ENCODE assay signal across 10 cellular contexts in genomic region chr9:129696803-129697110, GRCh38. TPM values are rescaled to one million over a fixed set of nuclear protein-coding genes. Genes with fewer than 3 reads are reported as not detected.
DNase-seq lines count a peak whose midpoint lies in the region; ATAC-seq, FAIRE-seq and TF ChIP-seq lines count a peak whose summit lies in the region.
"Had no signal": no experiment of that assay in that cellular context is flagged by ENCODE, and none has a peak within 500 bp of the region (broad histone marks: within the 10 kb centered on the region; RNA-seq: fewer than 3 reads in every experiment).

No MANE protein-coding gene starts in this region.

- H3K9me3 Mint-ChIP-seq in osteocyte (ENCODE audit: unreplicated experiment): no peaks in the 10 kb centered on the region
- H3K9me3 Mint-ChIP-seq: naive B cell had no signal

- no peak for TF ChIP-seq POLR2A in endothelial cell of umbilical vein (IDR thresholded peaks at IDR 0.05; ENCODE audit: low read depth, low read length)

- H3K36me3 ChIP-seq in PC-9 (ENCODE audit: low read depth) (no peaks in the 10 kb centered on the region), endothelial cell of umbilical vein (ENCODE audit: control insufficient read depth in 2 of 2, extremely low read depth in 1 of 2, insufficient read depth in 2 of 2, low read length in 2 of 2) (no peaks in the 10 kb centered on the region)

- peaks cover 25% of the 10 kb centered on the region for H3K4me1 Mint-ChIP-seq in osteocyte (ENCODE audit: unreplicated experiment)

- H3K27ac ChIP-seq in PC-9 (no peak overlapping the region), endothelial cell of umbilical vein (ENCODE audit: insufficient read depth, low read depth, low read length) (no peak overlapping the region)

- no peak for ATAC-seq in HG02852 (IDR thresholded peaks at IDR 0.05; ENCODE audit: unreplicated experiment)

- CTCF ChIA-PET in PC-9 (lab: Charles Lee) (interaction anchor here (0.5 to 1.1 kb wide), 2 partner anchors 36 to 50 kb away, joined by 3 to 5 read pairs; no protein-coding TSS in a partner anchor), endothelial cell of umbilical vein (lab: Charles Lee) (interaction anchor here (0.7 to 2.1 kb wide), 3 partner anchors 15 to 54 kb away, joined by 3 to 4 read pairs (median 3); no protein-coding TSS in a partner anchor)

- BruUV-seq in PC-9 (replicated peaks; lab: Mats Ljungman, UMichigan) (no TSS peak), endothelial cell of umbilical vein (replicated peaks; lab: Mats Ljungman, UMichigan) (no TSS peak)

- H3K9ac ChIP-seq in endothelial cell of umbilical vein (replicated peaks; ENCODE audit: extremely low read depth, insufficient read depth, low read length): no peak overlapping the region

- peak overlapping the region; percentile 70 for H3K4me3 Mint-ChIP-seq in osteocyte (ENCODE audit: unreplicated experiment)

- H3K4me1 ChIP-seq in PC-9 (replicated peaks; ENCODE audit: insufficient read depth) (peaks cover 4% of the 10 kb centered on the region; the same call in 1 of the 2 replicates), endothelial cell of umbilical vein (ENCODE audit: control insufficient read depth, extremely low read depth, insufficient read depth, low read length) (peaks cover 5% of the 10 kb centered on the region)

- no peak for DNase-seq in AG09309 (ENCODE audit: low read depth)
- no peak for DNase-seq in PC-9
- DNase-seq in endothelial cell of umbilical vein (ENCODE audit: low read depth, low spot score): no peak
- no peak for DNase-seq in osteocyte (ENCODE audit: extremely low spot score, unreplicated experiment)
- DNase-seq in CD1c-positive myeloid dendritic cell (ENCODE audit: extremely low spot score): no peak
- DNase-seq in NCI-H2107 treated with DMSO at 0.1 percent for 48 hours (lab: John Stamatoyannopoulos, UW; ENCODE audit: unreplicated experiment): no peak
- no peak for DNase-seq in cortex of kidney (lab: John Stamatoyannopoulos, UW)
- DNase-seq: effector memory CD4-positive, alpha-beta T cell; naive B cell had no signal

- H3K4me2 ChIP-seq in PC-9 (peak overlapping the region; percentile 96), endothelial cell of umbilical vein (ENCODE audit: insufficient read depth, low read length) (peak overlapping the region; percentile 7)

- H3K27me3 ChIP-seq in PC-9 (ENCODE audit: insufficient read depth, low read depth) (peaks cover 8% of the 10 kb centered on the region; the same call in 1 of the 2 replicates), endothelial cell of umbilical vein (ENCODE audit: control insufficient read depth in 2 of 2, insufficient read depth in 2 of 2, low read length in 2 of 2) (peaks cover 8 to 14% of the 10 kb centered on the region in 2 experiments)

- H3K36me3 Mint-ChIP-seq in osteocyte (ENCODE audit: unreplicated experiment): no peaks in the 10 kb centered on the region

- H3K9me2 ChIP-seq in PC-9 (ENCODE audit: insufficient read depth): no peaks in the 10 kb centered on the region

- POLR2A ChIA-PET in PC-9 (lab: Charles Lee; ENCODE audit: unreplicated experiment) (interaction anchor here (0.6 kb wide), 1 partner anchor 36 kb away, joined by 6 read pairs; no protein-coding TSS in a partner anchor), endothelial cell of umbilical vein (lab: Charles Lee) (no interaction called here)

- H2AFZ ChIP-seq in PC-9 (peak overlapping the region; percentile 83; the same call in 1 of the 2 replicates), endothelial cell of umbilical vein (ENCODE audit: low read depth, low read length) (peak overlapping the region; percentile 48)

- H3F3A ChIP-seq in PC-9 (ENCODE audit: insufficient read depth, low read depth): no peaks in the 10 kb centered on the region

- no peaks in the 10 kb centered on the region for H3K9me1 ChIP-seq in endothelial cell of umbilical vein (replicated peaks; ENCODE audit: control insufficient read depth, extremely low read depth, insufficient read depth, low read length)

- intact Hi-C loops in PC-9 (cut with micrococcal nuclease; ENCODE audit: unreplicated experiment) (no loop called here), endothelial cell of umbilical vein (cut with micrococcal nuclease) (loop anchor here (5.0 kb wide), 1 partner anchor 44 kb away; no protein-coding TSS in a partner anchor)

- no peaks in the 10 kb centered on the region for H3K27me3 Mint-ChIP-seq in osteocyte (ENCODE audit: unreplicated experiment)

- H4K20me1 ChIP-seq in PC-9 (ENCODE audit: insufficient read depth) (no peaks in the 10 kb centered on the region), endothelial cell of umbilical vein (replicated peaks; ENCODE audit: control insufficient read depth, extremely low read depth, insufficient read depth, low read length) (no peaks in the 10 kb centered on the region)

- H3K9me3 ChIP-seq in PC-9 (ENCODE audit: insufficient read depth, low read depth): no peaks in the 10 kb centered on the region
- H3K9me3 ChIP-seq in endothelial cell of umbilical vein (replicated peaks; ENCODE audit: control insufficient read depth, insufficient read depth, low read length): no peaks in the 10 kb centered on the region

- dilution Hi-C loops in endothelial cell of umbilical vein (cut with MboI; ENCODE audit: extremely low pct_ligation_motif_present, low sequenced_read_pairs): no loop called here

- H3K4me3 ChIP-seq in AG09309 (ENCODE audit: control insufficient read depth, low read depth, low read length) (peak overlapping the region; percentile 35), PC-9 (peak overlapping the region; percentile 66; the same call in 1 of the 2 replicates), endothelial cell of umbilical vein (replicated peaks in 1 of 3; ENCODE audit: insufficient read depth in 1 of 3, low read depth in 1 of 3, low read length in 3 of 3) (no peak overlapping the region)

- FAIRE-seq in endothelial cell of umbilical vein (lab: Jason Lieb, UNC): no peak

- TF ChIP-seq CTCF in AG09309 (IDR thresholded peaks at IDR 0.05; ENCODE audit: control insufficient read depth, insufficient read depth, low read depth, low read length, missing control alignments) (no peak), PC-9 (conservative IDR thresholded peaks at IDR 0.05) (no peak), endothelial cell of umbilical vein (IDR thresholded peaks at IDR 0.05; ENCODE audit: extremely low read depth in 1 of 2, insufficient read depth in 1 of 2, low read depth in 1 of 2, low read length in 2 of 2) (no peak), osteocyte (IDR thresholded peaks at IDR 0.05) (no peak)

- peak overlapping the region; percentile 82 for H3K27ac Mint-ChIP-seq in osteocyte (ENCODE audit: unreplicated experiment)

- no peaks in the 10 kb centered on the region for H3K79me2 ChIP-seq in PC-9 (ENCODE audit: low read depth)
- no peaks in the 10 kb centered on the region for H3K79me2 ChIP-seq in endothelial cell of umbilical vein (ENCODE audit: control insufficient read depth, insufficient read depth, low read length)

TF ChIP-seq in endothelial cell of umbilical vein, 7 proteins besides CTCF, POLR2A, EP300 and RAD21:
- TF ChIP-seq JUN (IDR thresholded peaks at IDR 0.05; ENCODE audit: borderline replicate concordance, insufficient read depth, insufficient read length, low read depth) (no peak), EZH2 (IDR thresholded peaks at IDR 0.05; ENCODE audit: borderline replicate concordance, low read depth, low read length, severe bottlenecking) (no peak), MYC (IDR thresholded peaks at IDR 0.05; ENCODE audit: low read depth, low read length) (no peak), MAX (IDR thresholded peaks at IDR 0.05; ENCODE audit: insufficient read depth, insufficient read length) (no peak), POLR2AphosphoS5 (IDR thresholded peaks at IDR 0.05; ENCODE audit: insufficient read depth, low read depth, low read length) (no peak), GATA2 (IDR thresholded peaks at IDR 0.05; ENCODE audit: insufficient read depth, insufficient read length, low read depth, low read length) (no peak), FOS (IDR thresholded peaks at IDR 0.05; ENCODE audit: borderline replicate concordance, insufficient read depth, low read length) (no peak)

RNA-seq across cellular contexts. Expression of gene PRRX2, which starts 31.3 kb away (rescaled TPM):
- 0.98 and 1.6 TPM in 2 replicates for total RNA-seq in PC-9 (2021)
- 0.32 and 0.77 TPM in 2 replicates for total RNA-seq in endothelial cell of umbilical vein
- 0.19 and 0.30 TPM in 2 replicates for polyA plus RNA-seq in endothelial cell of umbilical vein
- polyA plus RNA-seq in endothelial cell of umbilical vein (2011; cell fraction: cytosol; rRNA removed): 0.06 and 0.08 TPM in 2 replicates
- polyA plus RNA-seq in endothelial cell of umbilical vein (2011; cell fraction: nucleus; rRNA removed): not detected in 2 replicates
- polyA plus RNA-seq in endothelial cell of umbilical vein (2012): 0.78 and 2.2 TPM in 2 replicates
- polyA minus RNA-seq in endothelial cell of umbilical vein: not detected in 2 replicates
- not detected for polyA minus RNA-seq in endothelial cell of umbilical vein (2011; cell fraction: cytosol; rRNA and poly(A)+ RNA removed)
- not detected in 2 replicates for polyA minus RNA-seq in endothelial cell of umbilical vein (2011; cell fraction: nucleus; rRNA and poly(A)+ RNA removed)
- total RNA-seq in osteocyte: 5.6 and 6.4 TPM in 2 replicates

RNA-seq across cellular contexts. Expression of gene ASB6, which starts 54.8 kb away (rescaled TPM):
- 19.3 and 20.2 TPM in 2 replicates for total RNA-seq in PC-9 (2021)
- 22.9 and 23.8 TPM in 2 replicates for total RNA-seq in endothelial cell of umbilical vein
- polyA plus RNA-seq in endothelial cell of umbilical vein: 20.3 and 21.3 TPM in 2 replicates
- polyA plus RNA-seq in endothelial cell of umbilical vein (2011; cell fraction: cytosol; rRNA removed): 17.1 and 21.1 TPM in 2 replicates
- 25.6 and 26.2 TPM in 2 replicates for polyA plus RNA-seq in endothelial cell of umbilical vein (2011; cell fraction: nucleus; rRNA removed)
- 14.9 and 17.5 TPM in 2 replicates for polyA plus RNA-seq in endothelial cell of umbilical vein (2012)
- polyA minus RNA-seq in endothelial cell of umbilical vein: 10.0 and 12.2 TPM in 2 replicates
- polyA minus RNA-seq in endothelial cell of umbilical vein (2011; cell fraction: cytosol; rRNA and poly(A)+ RNA removed): 11.4 TPM
- 7.1 and 8.8 TPM in 2 replicates for polyA minus RNA-seq in endothelial cell of umbilical vein (2011; cell fraction: nucleus; rRNA and poly(A)+ RNA removed)
- total RNA-seq in osteocyte: 18.1 and 19.1 TPM in 2 replicates

RNA-seq across cellular contexts. Expression of gene PTGES, which starts 56.1 kb away (rescaled TPM):
- total RNA-seq in PC-9 (2021) (116 and 119 TPM in 2 replicates), endothelial cell of umbilical vein (not detected in 2 replicates), osteocyte (0.83 and 0.94 TPM in 2 replicates)
- polyA plus RNA-seq in endothelial cell of umbilical vein: not detected in 2 replicates
- not detected in 2 replicates for polyA plus RNA-seq in endothelial cell of umbilical vein (2011; cell fraction: cytosol; rRNA removed)
- polyA plus RNA-seq in endothelial cell of umbilical vein (2011; cell fraction: nucleus; rRNA removed): not detected in 2 replicates
- 0.11 TPM in 1 of 2 replicates, not detected in the other for polyA plus RNA-seq in endothelial cell of umbilical vein (2012)
- polyA minus RNA-seq in endothelial cell of umbilical vein: not detected in 2 replicates
- 93.3 TPM for polyA minus RNA-seq in endothelial cell of umbilical vein (2011; cell fraction: cytosol; rRNA and poly(A)+ RNA removed)
- 0.53 TPM in 1 of 2 replicates, not detected in the other for polyA minus RNA-seq in endothelial cell of umbilical vein (2011; cell fraction: nucleus; rRNA and poly(A)+ RNA removed)

Comparison
In these comparisons a context has a peak if more than half of its experiments do, and no peak if none do; other contexts are left out.
1. H3K4me3 ChIP-seq: peak in AG09309 (single experiment) and PC-9 (single experiment); none in endothelial cell of umbilical vein (0 of 3).
2. RNA of gene PTGES, which starts 56.1 kb away (total RNA-seq): 116 to 119 TPM in PC-9; 0.83 to 0.94 TPM in osteocyte and not detected in endothelial cell of umbilical vein; every median in the first group is over 10 times any median in the second.